In genomic region chr11:11968511-11969280, GRCh38 we compare ENCODE assay signal across 14 cellular contexts. TPM values are rescaled to one million over a fixed set of nuclear protein-coding genes. Genes with fewer than 3 reads are reported as not detected.
A peak's percentile ranks its signal among the peaks of the same experiment; 100 is the strongest.
DNase-seq lines count a peak whose midpoint lies in the region; ATAC-seq, FAIRE-seq and TF ChIP-seq lines count a peak whose summit lies in the region.
"Had no signal": no experiment of that assay in that cellular context is flagged by ENCODE, and none has a peak within 500 bp of the region (broad histone marks: within the 10 kb centered on the region; RNA-seq: fewer than 3 reads in every experiment).

No MANE protein-coding gene starts in this region.

- TF ChIP-seq CTCF in heart left ventricle (IDR thresholded peaks at IDR 0.05) = no peak
- no peak for TF ChIP-seq CTCF in astrocyte (IDR thresholded peaks at IDR 0.05; ENCODE audit: insufficient read depth, low read depth, low read length)
- TF ChIP-seq CTCF in hepatocyte (IDR thresholded peaks at IDR 0.05; ENCODE audit: poor library complexity) = no peak
- TF ChIP-seq CTCF in vagina (IDR thresholded peaks at IDR 0.05) = no peak

- WGBS in heart left ventricle, 4 donors = 76 to 94% (median 85%) methylated on average over 5 to 11 of the region's 11 CpGs
- WGBS in hepatocyte (ENCODE audit: low lambda C conversion rate, missing lambda C conversion rate) = 60% methylated on average over 11 of the region's 11 CpGs

- H3K27ac ChIP-seq in heart left ventricle = peak overlapping the region in 9 of 12 donors; percentile 19 to 71 (median 44)
- H3K27ac ChIP-seq in astrocyte (ENCODE audit: low read depth, low read length) = no peak overlapping the region
- peak overlapping the region; percentile 75 for H3K27ac ChIP-seq in hepatocyte
- H3K27ac ChIP-seq in vagina = peak overlapping the region; percentile 68

- H3K4me1 Mint-ChIP-seq in astrocyte (ENCODE audit: low read depth, unreplicated experiment) = peaks cover 21% of the 10 kb centered on the region
- H3K4me1 Mint-ChIP-seq in activated CD4-positive, alpha-beta memory T cell treated with anti-CD3 and anti-CD28 coated beads, Interleukin-2, amount 10 ng/mL, durations not matched to agents 7 days and 5 days = no peaks in the 10 kb centered on the region
- H3K4me1 Mint-ChIP-seq: activated B cell treated with CpG ODN at 0.5 μM for 24 hours had no signal

- H3K36me3 Mint-ChIP-seq in astrocyte (ENCODE audit: low read depth, unreplicated experiment) = peaks cover 36% of the 10 kb centered on the region
- no peaks in the 10 kb centered on the region for H3K36me3 Mint-ChIP-seq in activated CD4-positive, alpha-beta memory T cell treated with anti-CD3 and anti-CD28 coated beads, Interleukin-2, amount 10 ng/mL, durations not matched to agents 7 days and 5 days (ENCODE audit: low read depth)
- H3K36me3 Mint-ChIP-seq: activated naive CD8-positive, alpha-beta T cell treated with anti-CD3 and anti-CD28 coated beads, Interleukin-2, amount 10 ng/mL, durations not matched to agents 7 days and 5 days; naive thymus-derived CD8-positive, alpha-beta T cell had no signal

- H3K4me3 ChIP-seq in heart left ventricle (no peak overlapping the region), astrocyte (ENCODE audit: insufficient read depth, low read depth, low read length) (no peak overlapping the region), hepatocyte (no peak overlapping the region), vagina (peak overlapping the region in 1 of 2 donors; percentile 2), HAP-1 (no peak overlapping the region)

- H3K27me3 ChIP-seq in heart left ventricle = no peaks in the 10 kb centered on the region
- H3K27me3 ChIP-seq in astrocyte (ENCODE audit: insufficient read depth, low read length) = no peaks in the 10 kb centered on the region
- no peaks in the 10 kb centered on the region for H3K27me3 ChIP-seq in hepatocyte
- no peaks in the 10 kb centered on the region for H3K27me3 ChIP-seq in vagina
- no peaks in the 10 kb centered on the region for H3K27me3 ChIP-seq in HAP-1 (ENCODE audit: low read depth)

- ATAC-seq in heart left ventricle = no peak
- no peak for ATAC-seq in GM21576 (IDR thresholded peaks at IDR 0.05; ENCODE audit: unreplicated experiment)
- ATAC-seq: naive thymus-derived CD8-positive, alpha-beta T cell had no signal

- peaks cover 18% of the 10 kb centered on the region for H3K79me2 ChIP-seq in astrocyte (ENCODE audit: insufficient read depth, low read length)
- H3K79me2 ChIP-seq in hepatocyte = no peaks in the 10 kb centered on the region

- no peak overlapping the region for H3K27ac Mint-ChIP-seq in astrocyte (ENCODE audit: unreplicated experiment)
- H3K27ac Mint-ChIP-seq in activated CD4-positive, alpha-beta memory T cell treated with anti-CD3 and anti-CD28 coated beads, Interleukin-2, amount 10 ng/mL, durations not matched to agents 7 days and 5 days = no peak overlapping the region
- H3K27ac Mint-ChIP-seq: activated B cell treated with CpG ODN at 0.5 μM for 24 hours; activated naive CD8-positive, alpha-beta T cell treated with anti-CD3 and anti-CD28 coated beads, Interleukin-2, amount 10 ng/mL, durations not matched to agents 7 days and 5 days had no signal

- H2AFZ ChIP-seq in astrocyte (ENCODE audit: low read depth, low read length) (no peak overlapping the region), hepatocyte (no peak overlapping the region)

- DNase-seq in heart left ventricle (no peak), cardiac septum (ENCODE audit: low spot score) (no peak), astrocyte (ENCODE audit: low read depth) (no peak), hepatocyte (ENCODE audit: low spot score) (no peak), vagina (ENCODE audit: extremely low spot score in 2 of 2) (peak in 1 of 2 donors; percentile 91), HAP-1 (ENCODE audit: low spot score in 2 of 2) (no peak)
- no peak for DNase-seq in activated CD4-positive, alpha-beta memory T cell treated with anti-CD3 and anti-CD28 coated beads, Interleukin-2, amount 10 ng/mL, durations not matched to agents 7 days and 5 days
- DNase-seq: activated B cell treated with CpG ODN at 0.5 μM for 24 hours; activated naive CD8-positive, alpha-beta T cell treated with anti-CD3 and anti-CD28 coated beads, Interleukin-2, amount 10 ng/mL, durations not matched to agents 7 days and 5 days; dermis blood vessel endothelial cell; naive thymus-derived CD8-positive, alpha-beta T cell; NCI-H1930; NK-92 treated with Interleukin-12 subunit alpha and Interleukin-12 subunit beta, amount 100 ng/mL, for 24 hours had no signal

- peak overlapping the region; percentile 38 for H3K9ac ChIP-seq in astrocyte (ENCODE audit: low read length)

- in situ Hi-C loops in HAP-1 (cut with MboI; ENCODE audit: low sequenced_read_pairs) = no loop called here

- intact Hi-C loops in heart left ventricle (cut with DNase I) (loop anchor here in 2 of 10 donors (5.0 kb wide), 2 partner anchors 59 to 74 kb away; no protein-coding TSS in a partner anchor), cardiac septum (cut with DNase I) (no loop called here), vagina (cut with DNase I) (no loop called here)

- no peaks in the 10 kb centered on the region for H3K9me2 ChIP-seq in hepatocyte (replicated peaks; ENCODE audit: insufficient read depth)

- H4K20me1 ChIP-seq in astrocyte (ENCODE audit: insufficient read depth, low read length) = no peaks in the 10 kb centered on the region
- no peaks in the 10 kb centered on the region for H4K20me1 ChIP-seq in hepatocyte (ENCODE audit: insufficient read depth, poor library complexity, severe bottlenecking)

- H3K36me3 ChIP-seq in heart left ventricle (peaks cover 0 to 18% (median 0%) of the 10 kb centered on the region in 9 donors), astrocyte (ENCODE audit: insufficient read depth, low read length) (peaks cover 6% of the 10 kb centered on the region), hepatocyte (replicated peaks; ENCODE audit: insufficient read depth, low read depth) (no peaks in the 10 kb centered on the region), vagina (peaks cover 0 to 5% of the 10 kb centered on the region in 2 donors), HAP-1 (replicated peaks) (no peaks in the 10 kb centered on the region)

- H3K4me3 Mint-ChIP-seq in astrocyte (ENCODE audit: unreplicated experiment) = no peak overlapping the region
- H3K4me3 Mint-ChIP-seq in activated CD4-positive, alpha-beta memory T cell treated with anti-CD3 and anti-CD28 coated beads, Interleukin-2, amount 10 ng/mL, durations not matched to agents 7 days and 5 days = no peak overlapping the region
- H3K4me3 Mint-ChIP-seq: activated B cell treated with CpG ODN at 0.5 μM for 24 hours; activated naive CD8-positive, alpha-beta T cell treated with anti-CD3 and anti-CD28 coated beads, Interleukin-2, amount 10 ng/mL, durations not matched to agents 7 days and 5 days; naive thymus-derived CD8-positive, alpha-beta T cell had no signal

- no peak for TF ChIP-seq POLR2A in heart left ventricle (IDR thresholded peaks at IDR 0.05)
- TF ChIP-seq POLR2A in vagina (IDR thresholded peaks at IDR 0.05) = no peak

- H3K4me2 ChIP-seq in astrocyte (ENCODE audit: low read length) (no peak overlapping the region), hepatocyte (no peak overlapping the region)

- no peak for FAIRE-seq in astrocyte (lab: Jason Lieb, UNC)

- no peaks in the 10 kb centered on the region for H3K27me3 Mint-ChIP-seq in astrocyte (ENCODE audit: low read depth, unreplicated experiment)
- H3K27me3 Mint-ChIP-seq in activated CD4-positive, alpha-beta memory T cell treated with anti-CD3 and anti-CD28 coated beads, Interleukin-2, amount 10 ng/mL, durations not matched to agents 7 days and 5 days = peaks cover 11% of the 10 kb centered on the region

- H3K4me1 ChIP-seq in heart left ventricle (peaks cover 4 to 94% (median 57%) of the 10 kb centered on the region in 12 donors), astrocyte (ENCODE audit: insufficient read depth, low read length) (peaks cover 26% of the 10 kb centered on the region), hepatocyte (ENCODE audit: insufficient read depth) (peaks cover 24% of the 10 kb centered on the region), vagina (peaks cover 45% of the 10 kb centered on the region), HAP-1 (no peaks in the 10 kb centered on the region)

- POLR2A ChIA-PET in activated CD4-positive, alpha-beta memory T cell treated with anti-CD3 and anti-CD28 coated beads, Interleukin-2, amount 10 ng/mL, durations not matched to agents 7 days and 5 days (lab: Charles Lee) = no interaction called here

- no peaks in the 10 kb centered on the region for H3K9me3 Mint-ChIP-seq in astrocyte (ENCODE audit: unreplicated experiment)
- H3K9me3 Mint-ChIP-seq in activated CD4-positive, alpha-beta memory T cell treated with anti-CD3 and anti-CD28 coated beads, Interleukin-2, amount 10 ng/mL, durations not matched to agents 7 days and 5 days = no peaks in the 10 kb centered on the region
- H3K9me3 Mint-ChIP-seq: activated B cell treated with CpG ODN at 0.5 μM for 24 hours; activated naive CD8-positive, alpha-beta T cell treated with anti-CD3 and anti-CD28 coated beads, Interleukin-2, amount 10 ng/mL, durations not matched to agents 7 days and 5 days; naive thymus-derived CD8-positive, alpha-beta T cell had no signal

- CTCF ChIA-PET in activated CD4-positive, alpha-beta memory T cell treated with anti-CD3 and anti-CD28 coated beads, Interleukin-2, amount 10 ng/mL, durations not matched to agents 7 days and 5 days (lab: Charles Lee) = no interaction called here

- H3K9me3 ChIP-seq in heart left ventricle (no peaks in the 10 kb centered on the region), astrocyte (ENCODE audit: insufficient read depth, low read depth, low read length) (no peaks in the 10 kb centered on the region), hepatocyte (ENCODE audit: low read depth) (no peaks in the 10 kb centered on the region), vagina (no peaks in the 10 kb centered on the region), HAP-1 (no peaks in the 10 kb centered on the region)

RNA-seq across cellular contexts. Expression of gene DKK3, which starts 39.7 kb away (rescaled TPM):
- 100 to 1,000 TPM; 405 to 851 (median 724) TPM for total RNA-seq in heart left ventricle
- 100 to 1,000 TPM; 117 to 396 TPM for polyA plus RNA-seq in heart left ventricle
- 980 TPM for total RNA-seq in cardiac septum
- 307 and 328 TPM in 2 replicates for total RNA-seq in astrocyte
- 66.6 and 71.3 TPM in 2 replicates for total RNA-seq in hepatocyte
- 64.3 and 66.0 TPM in 2 replicates for polyA plus RNA-seq in hepatocyte
- total RNA-seq in vagina = 110 TPM
- total RNA-seq in activated CD4-positive, alpha-beta memory T cell treated with anti-CD3 and anti-CD28 coated beads, Interleukin-2, amount 10 ng/mL, durations not matched to agents 7 days and 5 days = not detected
- total RNA-seq: activated B cell treated with CpG ODN at 0.5 μM for 24 hours had no signal

Comparison
In these comparisons a context has a peak if more than half of its experiments do, and no peak if none do; other contexts are left out.
1. RNA of gene DKK3, which starts 39.7 kb away (total RNA-seq): 980 TPM in cardiac septum (single experiment), 405 to 851 TPM in heart left ventricle, 307 to 328 TPM in astrocyte, 110 TPM in vagina (single experiment) and 66.6 to 71.3 TPM in hepatocyte; not detected in activated CD4-positive, alpha-beta memory T cell treated with anti-CD3 and anti-CD28 coated beads, Interleukin-2, amount 10 ng/mL, durations not matched to agents 7 days and 5 days; every median in the first group is over 10 times any median in the second.